ENCODE assay signal across 17 cellular contexts in genomic region chr3:78604328-78604727, GRCh38.
DNase-seq lines count a peak whose midpoint lies in the region; ATAC-seq, FAIRE-seq and TF ChIP-seq lines count a peak whose summit lies in the region.
"Had no signal": no experiment of that assay in that cellular context is flagged by ENCODE, and none has a peak within 500 bp of the region (broad histone marks: within the 10 kb centered on the region; RNA-seq: fewer than 3 reads in every experiment).

No MANE protein-coding gene starts in this region.

- intact Hi-C loops in psoas muscle (cut with DNase I), result no loop called here

- FAIRE-seq in RCC 7860 (lab: Jason Lieb, UNC), result no peak
- FAIRE-seq: GM19239 had no signal

- DNase-seq in EL (peak; percentile 52), RCC 7860 (ENCODE audit: low spot score) (peak; percentile 25), epithelial cell of esophagus (ENCODE audit: low read depth) (peak; percentile 61), non-pigmented ciliary epithelial cell (ENCODE audit: low read depth) (peak; percentile 91), psoas muscle (no peak), right atrium auricular region (ENCODE audit: low spot score) (no peak), BE2C (no peak)
- DNase-seq in activated CD8-positive, alpha-beta memory T cell treated with anti-CD3 and anti-CD28 coated beads, Interleukin-2, amount 50 U/mL, for 48 hours, result no peak
- DNase-seq: activated CD4-positive, alpha-beta memory T cell treated with anti-CD3 and anti-CD28 coated beads, Interleukin-2, amount 10 ng/mL, durations not matched to agents 7 days and 5 days; aorta; GF-D8; heart left ventricle; naive B cell; NCI-H1105; testis had no signal

- H3K27me3 ChIP-seq in psoas muscle (ENCODE audit: insufficient read depth in 3 of 3, low read length in 2 of 3) (no peaks in the 10 kb centered on the region), right atrium auricular region (no peaks in the 10 kb centered on the region), BE2C (no peaks in the 10 kb centered on the region)
- H3K27me3 ChIP-seq: heart left ventricle, testis had no signal

- WGBS in psoas muscle, 3 donors, result 90 to 98% (median 93%) methylated on average over 3 of the region's 3 CpGs

- H3K36me3 ChIP-seq in psoas muscle (ENCODE audit: insufficient read depth in 1 of 2, low read depth in 1 of 2) (peaks cover 0 to 5% of the 10 kb centered on the region in 2 donors), right atrium auricular region (no peaks in the 10 kb centered on the region), BE2C (no peaks in the 10 kb centered on the region)
- H3K36me3 ChIP-seq: prostate gland had no signal

- H3K4me1 ChIP-seq in psoas muscle, result no peaks in the 10 kb centered on the region
- no peaks in the 10 kb centered on the region for H3K4me1 ChIP-seq in right atrium auricular region
- H3K4me1 ChIP-seq in BE2C, result no peaks in the 10 kb centered on the region
- H3K4me1 ChIP-seq: heart left ventricle, prostate gland, testis had no signal

- ATAC-seq in psoas muscle, result no peak
- ATAC-seq: heart left ventricle had no signal

- TF ChIP-seq CTCF in epithelial cell of esophagus (IDR thresholded peaks at IDR 0.05; ENCODE audit: insufficient read depth, low read depth, low read length, missing control alignments) (no peak), psoas muscle (IDR thresholded peaks at IDR 0.05) (no peak), right atrium auricular region (IDR thresholded peaks at IDR 0.05) (no peak), BE2C (IDR thresholded peaks at IDR 0.05; ENCODE audit: low read depth, low read length) (no peak)

- H3K27ac ChIP-seq in psoas muscle (no peak overlapping the region), right atrium auricular region (no peak overlapping the region)
- H3K27ac ChIP-seq: heart left ventricle, prostate gland, testis had no signal

- no peak overlapping the region for H3K4me3 ChIP-seq in epithelial cell of esophagus (ENCODE audit: low read length)
- H3K4me3 ChIP-seq in psoas muscle, result no peak overlapping the region
- H3K4me3 ChIP-seq in right atrium auricular region, result no peak overlapping the region
- H3K4me3 ChIP-seq in BE2C (ENCODE audit: low read depth, low read length), result no peak overlapping the region
- H3K4me3 ChIP-seq: heart left ventricle, prostate gland, testis had no signal

- H3K9me3 ChIP-seq in psoas muscle, result no peaks in the 10 kb centered on the region
- no peaks in the 10 kb centered on the region for H3K9me3 ChIP-seq in right atrium auricular region
- H3K9me3 ChIP-seq in BE2C, result no peaks in the 10 kb centered on the region
- H3K9me3 ChIP-seq: heart left ventricle, prostate gland, testis had no signal

Comparison
In these comparisons a context has a peak if more than half of its experiments do, and no peak if none do; other contexts are left out.
1. DNase-seq: peak in EL (single experiment), RCC 7860 (single experiment), epithelial cell of esophagus (single experiment) and non-pigmented ciliary epithelial cell (single experiment); none in psoas muscle (0 of 2), right atrium auricular region (single experiment), activated CD8-positive, alpha-beta memory T cell treated with anti-CD3 and anti-CD28 coated beads, Interleukin-2, amount 50 U/mL, for 48 hours (single experiment) and BE2C (single experiment).